ENCODE assay signal across 8 cellular contexts in genomic region chr17:50919321-50920040, GRCh38. TPM values are rescaled to one million over a fixed set of nuclear protein-coding genes. Genes with fewer than 3 reads are reported as not detected.
DNase-seq lines count a peak whose midpoint lies in the region; ATAC-seq and TF ChIP-seq lines count a peak whose summit lies in the region.

No MANE protein-coding gene starts in this region.

- no peaks in the 10 kb centered on the region for H3K9me3 Mint-ChIP-seq in activated naive CD4-positive, alpha-beta T cell treated with anti-CD3 and anti-CD28 coated beads, Interleukin-2, amount 50 U/mL, for 24 hours
- no peaks in the 10 kb centered on the region for H3K9me3 Mint-ChIP-seq in neural crest cell

- H3K4me3 ChIP-seq in MG63 = no peak overlapping the region
- no peak overlapping the region for H3K4me3 ChIP-seq in SJCRH30
- no peak overlapping the region for H3K4me3 ChIP-seq in foreskin fibroblast (ENCODE audit: low read depth in 1 of 2, low read length in 2 of 2)

- ATAC-seq in stimulated activated naive CD8-positive, alpha-beta T cell treated with anti-CD3 and anti-CD28 coated beads, Interleukin-15, Interleukin-2, amounts not matched to agents 100 U/mL and 50 U/mL, for 24 hours = peak; percentile 79

- peak overlapping the region; percentile 96 for H3K27ac Mint-ChIP-seq in activated naive CD4-positive, alpha-beta T cell treated with anti-CD3 and anti-CD28 coated beads, Interleukin-2, amount 50 U/mL, for 24 hours
- H3K27ac Mint-ChIP-seq in neural crest cell (ENCODE audit: unreplicated experiment) = peak overlapping the region; percentile 98

- in situ Hi-C loops in KBM-7 (cut with MboI; ENCODE audit: low pct_unique_long_range_greater_than_20kb, low sequenced_read_pairs) = no loop called here

- H3K27me3 ChIP-seq in MG63 (no peaks in the 10 kb centered on the region), SJCRH30 (no peaks in the 10 kb centered on the region)

- peaks cover 56% of the 10 kb centered on the region for H3K4me1 Mint-ChIP-seq in activated naive CD4-positive, alpha-beta T cell treated with anti-CD3 and anti-CD28 coated beads, Interleukin-2, amount 50 U/mL, for 24 hours
- H3K4me1 Mint-ChIP-seq in neural crest cell = peaks cover 45% of the 10 kb centered on the region

- no peak overlapping the region for H3K27ac ChIP-seq in SJCRH30

- no peaks in the 10 kb centered on the region for H3K9me3 ChIP-seq in MG63
- no peaks in the 10 kb centered on the region for H3K9me3 ChIP-seq in SJCRH30 (replicated peaks)

- no peaks in the 10 kb centered on the region for H3K27me3 Mint-ChIP-seq in activated naive CD4-positive, alpha-beta T cell treated with anti-CD3 and anti-CD28 coated beads, Interleukin-2, amount 50 U/mL, for 24 hours
- no peaks in the 10 kb centered on the region for H3K27me3 Mint-ChIP-seq in neural crest cell (ENCODE audit: low read depth)

- no peaks in the 10 kb centered on the region for H3K36me3 ChIP-seq in MG63
- H3K36me3 ChIP-seq in SJCRH30 = no peaks in the 10 kb centered on the region

- TF ChIP-seq CTCF in foreskin fibroblast (IDR thresholded peaks at IDR 0.05; ENCODE audit: low read depth, low read length) = no peak
- no peak for TF ChIP-seq CTCF in neural crest cell (conservative IDR thresholded peaks at IDR 0.05)

- peak; percentile 77 for DNase-seq in GM04504 (ENCODE audit: low read depth)
- peak; percentile 95 for DNase-seq in MG63
- peak; percentile 78 to 81 for DNase-seq in SJCRH30
- DNase-seq in foreskin fibroblast = peak; percentile 71 to 88
- peak; percentile 64 for DNase-seq in neural crest cell (ENCODE audit: low read depth, low spot score)
- DNase-seq in stimulated activated naive CD8-positive, alpha-beta T cell treated with anti-CD3 and anti-CD28 coated beads, Interleukin-15, Interleukin-2, amounts not matched to agents 100 U/mL and 50 U/mL, for 24 hours = peak; percentile 85
- no peak for DNase-seq in KBM-7

- peaks cover 48% of the 10 kb centered on the region for H3K4me1 ChIP-seq in SJCRH30

- H3K4me3 Mint-ChIP-seq in activated naive CD4-positive, alpha-beta T cell treated with anti-CD3 and anti-CD28 coated beads, Interleukin-2, amount 50 U/mL, for 24 hours = peak overlapping the region; percentile 74
- peak overlapping the region; percentile 51 for H3K4me3 Mint-ChIP-seq in neural crest cell

- H3K36me3 Mint-ChIP-seq in activated naive CD4-positive, alpha-beta T cell treated with anti-CD3 and anti-CD28 coated beads, Interleukin-2, amount 50 U/mL, for 24 hours = no peaks in the 10 kb centered on the region
- no peaks in the 10 kb centered on the region for H3K36me3 Mint-ChIP-seq in neural crest cell (ENCODE audit: low read depth)

RNA-seq across cellular contexts. Expression of gene TOB1, which starts 53.3 kb away (rescaled TPM):
- 16.0 and 17.5 TPM in 2 replicates for total RNA-seq in MG63 (2014; rRNA removed; shearing (Covaris generic); ENCODE audit: low replicate concordance)
- 10.8 and 12.4 TPM in 2 replicates for total RNA-seq in SJCRH30 (2014; rRNA removed; shearing (Covaris generic))
- total RNA-seq in neural crest cell = 26.2 and 29.5 TPM in 2 replicates
